ENCODE assay signal across 8 cellular contexts in the genomic region with DNA sequence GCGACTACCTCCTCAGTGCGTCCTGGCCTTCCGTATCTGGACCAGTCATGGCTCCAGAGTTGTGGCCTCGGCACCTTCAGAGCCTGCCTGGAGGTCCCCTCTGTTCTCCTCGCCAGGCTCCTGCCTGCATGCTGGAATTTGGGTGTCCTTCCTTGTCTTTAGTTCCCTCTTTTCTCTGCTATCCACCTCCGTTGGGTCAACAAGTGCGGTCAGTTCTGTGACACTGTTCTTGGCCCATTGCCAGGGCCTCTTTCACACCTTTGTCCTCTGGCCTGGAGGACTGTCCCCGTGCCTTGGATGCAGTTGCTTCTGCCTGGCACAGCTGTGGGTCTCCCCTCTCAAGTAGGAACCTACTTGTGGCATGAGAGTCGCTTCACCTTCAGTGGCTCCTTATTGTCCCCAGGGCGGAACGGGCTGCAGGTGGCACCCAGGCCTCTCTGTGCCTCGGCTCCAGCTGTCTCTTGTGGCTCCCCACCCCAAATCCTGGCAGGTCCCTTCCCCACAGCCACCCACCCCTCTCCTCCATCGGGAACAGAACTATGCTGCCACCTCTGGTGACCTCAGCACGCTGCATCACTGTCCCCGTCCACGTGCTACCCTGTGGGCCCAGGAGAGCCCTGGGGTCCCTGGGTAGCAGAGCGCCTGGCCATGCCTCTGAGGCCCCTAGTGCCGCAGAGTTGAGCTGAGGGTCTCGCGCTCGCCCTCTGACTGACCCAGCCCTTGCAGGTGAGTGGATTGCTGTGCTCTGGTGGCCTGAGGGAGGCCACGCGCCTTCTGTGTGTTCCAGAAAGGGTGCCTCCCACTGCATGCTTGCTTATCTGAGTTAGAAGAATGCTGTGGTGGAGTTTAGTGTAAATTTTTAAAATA. TPM values are rescaled to one million over a fixed set of nuclear protein-coding genes. Genes with fewer than 3 reads are reported as not detected.
DNase-seq lines count a peak whose midpoint lies in the region; ATAC-seq and TF ChIP-seq lines count a peak whose summit lies in the region.

No MANE protein-coding gene starts in this region.

- 84% methylated on average over 23 of the region's 23 CpGs for WGBS in smooth muscle cell (ENCODE audit: low lambda C conversion rate)

- peaks cover 49% of the 10 kb centered on the region for H3K36me3 Mint-ChIP-seq in endothelial cell (ENCODE audit: low read depth, unreplicated experiment)

- H3K9me3 Mint-ChIP-seq in endothelial cell (ENCODE audit: unreplicated experiment), result no peaks in the 10 kb centered on the region

- ATAC-seq in GM18505 (IDR thresholded peaks at IDR 0.05; ENCODE audit: unreplicated experiment), result no peak
- ATAC-seq in GM21390 (IDR thresholded peaks at IDR 0.05; ENCODE audit: unreplicated experiment), result no peak

- no peak overlapping the region for H3K27ac ChIP-seq in smooth muscle cell (ENCODE audit: low read depth)

- peaks cover 67% of the 10 kb centered on the region for H3K79me2 ChIP-seq in smooth muscle cell (ENCODE audit: low read depth)

- no peaks in the 10 kb centered on the region for H3K9me3 ChIP-seq in smooth muscle cell (replicated peaks; ENCODE audit: low read depth)

- no peaks in the 10 kb centered on the region for H3K27me3 ChIP-seq in smooth muscle cell (ENCODE audit: low read depth)

- H4K20me1 ChIP-seq in smooth muscle cell (ENCODE audit: low read depth), result peaks cover 88% of the 10 kb centered on the region

- H3F3A ChIP-seq in smooth muscle cell (ENCODE audit: low read depth), result no peaks in the 10 kb centered on the region

- H2AFZ ChIP-seq in smooth muscle cell (ENCODE audit: low read depth), result no peak overlapping the region

- H3K27me3 Mint-ChIP-seq in endothelial cell (ENCODE audit: unreplicated experiment), result peaks cover 17% of the 10 kb centered on the region

- DNase-seq in SKM-1 treated with dmso at 0.1 percent for 144 hours (lab: John Stamatoyannopoulos, UW; ENCODE audit: unreplicated experiment) (peak; percentile 19), SKM-1 (lab: John Stamatoyannopoulos, UW; ENCODE audit: unreplicated experiment) (no peak), NCI-H1694 treated with DMSO at 0.1 percent for 48 hours (lab: John Stamatoyannopoulos, UW) (peak; percentile 14), endothelial cell (ENCODE audit: low spot score) (peak; percentile 52), smooth muscle cell (lab: John Stamatoyannopoulos, UW; ENCODE audit: unreplicated experiment) (no peak), midbrain (lab: John Stamatoyannopoulos, UW) (no peak)

- no peak overlapping the region for H3K4me3 Mint-ChIP-seq in endothelial cell (ENCODE audit: unreplicated experiment)

- TF ChIP-seq CTCF in endothelial cell (IDR thresholded peaks at IDR 0.05; ENCODE audit: unreplicated experiment) (peak; percentile 36), smooth muscle cell (IDR thresholded peaks at IDR 0.05; ENCODE audit: borderline replicate concordance, insufficient read depth, poor library complexity, severe bottlenecking) (peak; percentile 29)

- H3K4me1 ChIP-seq in smooth muscle cell (ENCODE audit: low read depth), result peaks cover 19% of the 10 kb centered on the region

- peak overlapping the region; percentile 73 for H3K27ac Mint-ChIP-seq in endothelial cell (ENCODE audit: unreplicated experiment)

- no peak overlapping the region for H3K4me3 ChIP-seq in smooth muscle cell

- no peak overlapping the region for H3K4me2 ChIP-seq in smooth muscle cell

- TF ChIP-seq POLR2A in GM18505 (IDR thresholded peaks at IDR 0.05; ENCODE audit: borderline replicate concordance, extremely low read depth, insufficient read depth, insufficient read length), result no peak

- H3K36me3 ChIP-seq in smooth muscle cell (ENCODE audit: low read depth), result peaks cover 3% of the 10 kb centered on the region

- no peak overlapping the region for H3K9ac ChIP-seq in smooth muscle cell (ENCODE audit: low read depth)

- peaks cover 32% of the 10 kb centered on the region for H3K4me1 Mint-ChIP-seq in endothelial cell (ENCODE audit: unreplicated experiment)

RNA-seq across cellular contexts. Expression of a gene that starts 4.7 kb away (rescaled TPM):
- 46.6 TPM for total RNA-seq in endothelial cell (ENCODE audit: unreplicated experiment)
- 9.7 and 10.3 TPM in 2 replicates for total RNA-seq in smooth muscle cell
- 6.5 and 14.6 TPM in 2 replicates for polyA plus RNA-seq in smooth muscle cell

RNA-seq across cellular contexts. Expression of a gene that starts 31.1 kb away (rescaled TPM):
- total RNA-seq in endothelial cell (ENCODE audit: unreplicated experiment) (142 TPM), smooth muscle cell (278 and 331 TPM in 2 replicates)
- polyA plus RNA-seq in smooth muscle cell, result 196 and 235 TPM in 2 replicates

RNA-seq across cellular contexts. Expression of a gene that starts 32.2 kb away (rescaled TPM):
- 44.8 TPM for total RNA-seq in endothelial cell (ENCODE audit: unreplicated experiment)
- total RNA-seq in smooth muscle cell, result 21.1 and 25.9 TPM in 2 replicates
- 32.1 and 38.9 TPM in 2 replicates for polyA plus RNA-seq in smooth muscle cell

RNA-seq across cellular contexts. Expression of a gene that starts 46.8 kb away (rescaled TPM):
- total RNA-seq in endothelial cell (ENCODE audit: unreplicated experiment) (118 TPM), smooth muscle cell (5.2 and 12.7 TPM in 2 replicates)
- polyA plus RNA-seq in smooth muscle cell, result 53.9 and 67.0 TPM in 2 replicates

Comparison
In these comparisons a context has a peak if more than half of its experiments do, and no peak if none do; other contexts are left out.
1. DNase-seq: peak in SKM-1 treated with dmso at 0.1 percent for 144 hours (single experiment), NCI-H1694 treated with DMSO at 0.1 percent for 48 hours (single experiment) and endothelial cell (single experiment); none in SKM-1 (single experiment), smooth muscle cell (single experiment) and midbrain (single experiment).